ENCODE assay signal across 24 cellular contexts in genomic region chr7:134189559-134189958, GRCh38.
"Had no signal": no experiment of that assay in that cellular context is flagged by ENCODE, and none has a peak within 500 bp of the region (broad histone marks: within the 10 kb centered on the region; RNA-seq: fewer than 3 reads in every experiment).

No MANE protein-coding gene starts in this region.

- H3K4me3 ChIP-seq: ascending aorta, breast epithelium, cardiac muscle cell, colonic mucosa, esophagus squamous epithelium, gastroesophageal sphincter had no signal

- H3K36me3 ChIP-seq: ascending aorta, breast epithelium, cardiac muscle cell, colonic mucosa, esophagus squamous epithelium, gastroesophageal sphincter had no signal

- H3K4me1 ChIP-seq: ascending aorta, breast epithelium, colonic mucosa, gastroesophageal sphincter had no signal

- ATAC-seq: activated T-cell treated with anti-CD3 and anti-CD28 coated beads, Interleukin-2, amount 50 U/mL, for 72 hours; gastroesophageal sphincter had no signal

- H3K27me3 ChIP-seq: ascending aorta, breast epithelium, cardiac muscle cell, colonic mucosa, esophagus squamous epithelium, gastroesophageal sphincter had no signal

- DNase-seq: activated CD4-positive, alpha-beta memory T cell treated with anti-CD3 and anti-CD28 coated beads, Interleukin-2, amount 10 ng/mL, durations not matched to agents 7 days and 5 days; activated CD4-positive, alpha-beta T cell treated with anti-CD3 and anti-CD28 coated beads for 1 hour; activated CD4-positive, alpha-beta T cell treated with anti-CD3 and anti-CD28 coated beads for 4 hours; activated CD4-positive, alpha-beta T cell treated with anti-CD3 and anti-CD28 coated beads, Interleukin-2, amount 10 ng/mL, durations not matched to agents 7 days and 5 days; activated CD4-positive, alpha-beta T cell treated with anti-CD3 and anti-CD28 coated beads, Interleukin-2, amount 50 U/mL, for 4 hours; activated CD8-positive, alpha-beta memory T cell treated with anti-CD3 and anti-CD28 coated beads, Interleukin-2, amount 50 U/mL, for 48 hours; activated gamma-delta T cell; activated naive CD4-positive, alpha-beta T cell; activated naive CD4-positive, alpha-beta T cell treated with anti-CD3 and anti-CD28 coated beads, Interleukin-2, amount 10 ng/mL, durations not matched to agents 7 days and 5 days; activated naive CD8-positive, alpha-beta T cell treated with anti-CD3 and anti-CD28 coated beads, Interleukin-2, amount 10 ng/mL, durations not matched to agents 7 days and 5 days; activated T-cell treated with anti-CD3 and anti-CD28 coated beads for 4 hours; activated T-cell treated with anti-CD3 and anti-CD28 coated beads, Interleukin-2, amount 50 U/mL, for 24 hours; activated T-cell treated with anti-CD3 and anti-CD28 coated beads, Interleukin-2, amount 50 U/mL, for 72 hours; central memory CD4-positive, alpha-beta T cell; cerebellar nuclear complex; colonic mucosa; effector CD8-positive, alpha-beta T cell; esophagus squamous epithelium; foreskin melanocyte had no signal

- H3K9me3 ChIP-seq: ascending aorta, breast epithelium, colonic mucosa, esophagus squamous epithelium, gastroesophageal sphincter had no signal

- H3K27ac ChIP-seq: ascending aorta, breast epithelium, cardiac muscle cell, colonic mucosa, epithelial cell of prostate, esophagus squamous epithelium, gastroesophageal sphincter had no signal
